Comparison of ENCODE assay signal across 22 cellular contexts in the genomic region with DNA sequence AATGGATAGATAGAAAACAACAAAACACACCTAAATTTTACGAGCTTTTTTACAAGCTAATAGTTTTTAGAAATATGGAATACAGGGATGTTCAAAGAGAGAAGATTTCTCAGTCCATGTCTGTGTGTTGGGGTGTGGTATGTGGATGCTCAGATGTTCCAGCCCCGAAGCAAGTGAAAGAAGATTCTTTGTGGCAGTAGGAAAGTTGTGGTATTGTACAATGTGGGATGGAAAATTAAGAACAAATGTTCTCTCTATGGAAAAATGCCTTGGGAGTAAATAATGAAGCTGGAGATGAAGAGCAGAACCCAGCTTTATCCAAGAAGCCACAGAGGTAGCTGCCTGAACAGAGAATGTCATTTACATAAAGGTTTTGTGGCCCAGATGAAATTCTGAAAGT.
A peak's percentile ranks its signal among the peaks of the same experiment; 100 is the strongest.
DNase-seq lines count a peak whose midpoint lies in the region; ATAC-seq, FAIRE-seq and TF ChIP-seq lines count a peak whose summit lies in the region.
"Had no signal": no experiment of that assay in that cellular context is flagged by ENCODE, and none has a peak within 500 bp of the region (broad histone marks: within the 10 kb centered on the region; RNA-seq: fewer than 3 reads in every experiment).

No MANE protein-coding gene starts in this region.

- H3K27me3 ChIP-seq in BJ (ENCODE audit: control insufficient read depth, insufficient read depth, low read length), result no peaks in the 10 kb centered on the region
- H3K27me3 ChIP-seq in astrocyte (ENCODE audit: insufficient read depth, low read length), result no peaks in the 10 kb centered on the region
- H3K27me3 ChIP-seq: BLaER1, SJSA1 had no signal

- H3K36me3 ChIP-seq in BJ (ENCODE audit: control insufficient read depth, insufficient read depth, low read length) (no peaks in the 10 kb centered on the region), astrocyte (ENCODE audit: insufficient read depth, low read length) (no peaks in the 10 kb centered on the region)
- H3K36me3 ChIP-seq: BLaER1, SJSA1 had no signal

- peak; percentile 35 for DNase-seq in BJ (ENCODE audit: low read depth)
- DNase-seq in astrocyte (ENCODE audit: low read depth), result peak; percentile 2
- DNase-seq in foreskin melanocyte, result peak; percentile 13
- DNase-seq in D721Med (ENCODE audit: insufficient read length, low spot score), result no peak
- no peak for DNase-seq in NAMALWA (ENCODE audit: low spot score)
- DNase-seq in occipital lobe (lab: John Stamatoyannopoulos, UW), result no peak
- DNase-seq: ACHN; Calu3; CD4-positive, alpha-beta memory T cell; DMS53; H7; IMR-90; NCI-H1048; NCI-H1436; NCI-H1930; NCI-H524 treated with DMSO at 0.1 percent for 48 hours; PC-9; SW 1271 had no signal

- H4K20me1 ChIP-seq in astrocyte (ENCODE audit: insufficient read depth, low read length), result no peaks in the 10 kb centered on the region
- H4K20me1 ChIP-seq: BLaER1 had no signal

- H2AFZ ChIP-seq in astrocyte (ENCODE audit: low read depth, low read length), result no peak overlapping the region
- H2AFZ ChIP-seq: PC-9 had no signal

- H3K4me3 ChIP-seq in BJ (ENCODE audit: low read depth, low read length) (no peak overlapping the region), astrocyte (ENCODE audit: insufficient read depth, low read depth, low read length) (no peak overlapping the region)
- H3K4me3 ChIP-seq: BLaER1, PC-9, SJSA1 had no signal

- H3K4me1 ChIP-seq in astrocyte (ENCODE audit: insufficient read depth, low read length), result no peaks in the 10 kb centered on the region
- H3K4me1 ChIP-seq: BLaER1, SJSA1 had no signal

- H3K9me3 Mint-ChIP-seq in astrocyte (ENCODE audit: unreplicated experiment), result peaks cover 7% of the 10 kb centered on the region

- H3K27me3 Mint-ChIP-seq in astrocyte (ENCODE audit: low read depth, unreplicated experiment), result no peaks in the 10 kb centered on the region
- H3K27me3 Mint-ChIP-seq: CD4-positive, alpha-beta memory T cell had no signal

- POLR2A ChIA-PET in BJ (lab: Charles Lee), result no interaction called here

- FAIRE-seq in astrocyte (lab: Jason Lieb, UNC) (no peak), D721Med (lab: Jason Lieb, UNC) (no peak)

- CTCF ChIA-PET in BJ (lab: Yijun Ruan, JAX), result interaction anchor here (1.2 kb wide), 1 partner anchor 137 kb away, joined by 3 read pairs; no protein-coding TSS in a partner anchor

- no peak overlapping the region for H3K9ac ChIP-seq in astrocyte (ENCODE audit: low read length)
- H3K9ac ChIP-seq: BLaER1 had no signal

- no peak for ATAC-seq in GM21528 (IDR thresholded peaks at IDR 0.05; ENCODE audit: low FRiP score, unreplicated experiment)

- no peaks in the 10 kb centered on the region for H3K79me2 ChIP-seq in astrocyte (ENCODE audit: insufficient read depth, low read length)

- no peak overlapping the region for H3K4me3 Mint-ChIP-seq in astrocyte (ENCODE audit: unreplicated experiment)
- H3K4me3 Mint-ChIP-seq: CD4-positive, alpha-beta memory T cell had no signal

- no peak overlapping the region for H3K4me2 ChIP-seq in astrocyte (ENCODE audit: low read length)
- H3K4me2 ChIP-seq: BLaER1, PC-9 had no signal

- no peak for TF ChIP-seq CTCF in BJ (IDR thresholded peaks at IDR 0.05; ENCODE audit: insufficient read depth, low read depth, low read length)
- no peak for TF ChIP-seq CTCF in astrocyte (IDR thresholded peaks at IDR 0.05; ENCODE audit: insufficient read depth, low read depth, low read length)
- TF ChIP-seq CTCF in D721Med (IDR thresholded peaks at IDR 0.05; ENCODE audit: insufficient read depth, missing control alignments), result no peak

- H3K4me1 Mint-ChIP-seq in astrocyte (ENCODE audit: low read depth, unreplicated experiment), result no peaks in the 10 kb centered on the region
- H3K4me1 Mint-ChIP-seq: CD4-positive, alpha-beta memory T cell had no signal

- H3K27ac ChIP-seq in astrocyte (ENCODE audit: low read depth, low read length), result no peak overlapping the region
- H3K27ac ChIP-seq: BLaER1, HL-60, PC-9, SJSA1 had no signal

- H3K9me3 ChIP-seq in astrocyte (ENCODE audit: insufficient read depth, low read depth, low read length), result no peaks in the 10 kb centered on the region
- H3K9me3 ChIP-seq: SJSA1 had no signal

- no peak overlapping the region for H3K27ac Mint-ChIP-seq in astrocyte (ENCODE audit: unreplicated experiment)
- H3K27ac Mint-ChIP-seq: CD4-positive, alpha-beta memory T cell had no signal

- no peaks in the 10 kb centered on the region for H3K36me3 Mint-ChIP-seq in astrocyte (ENCODE audit: low read depth, unreplicated experiment)
- H3K36me3 Mint-ChIP-seq: CD4-positive, alpha-beta memory T cell had no signal

Comparison
In these comparisons a context has a peak if more than half of its experiments do, and no peak if none do; other contexts are left out.
1. DNase-seq: peak in BJ (single experiment), astrocyte (single experiment) and foreskin melanocyte (single experiment); none in D721Med (single experiment), NAMALWA (single experiment) and occipital lobe (single experiment).